8 cellular contexts compared by ENCODE assay signal in the genomic region with DNA sequence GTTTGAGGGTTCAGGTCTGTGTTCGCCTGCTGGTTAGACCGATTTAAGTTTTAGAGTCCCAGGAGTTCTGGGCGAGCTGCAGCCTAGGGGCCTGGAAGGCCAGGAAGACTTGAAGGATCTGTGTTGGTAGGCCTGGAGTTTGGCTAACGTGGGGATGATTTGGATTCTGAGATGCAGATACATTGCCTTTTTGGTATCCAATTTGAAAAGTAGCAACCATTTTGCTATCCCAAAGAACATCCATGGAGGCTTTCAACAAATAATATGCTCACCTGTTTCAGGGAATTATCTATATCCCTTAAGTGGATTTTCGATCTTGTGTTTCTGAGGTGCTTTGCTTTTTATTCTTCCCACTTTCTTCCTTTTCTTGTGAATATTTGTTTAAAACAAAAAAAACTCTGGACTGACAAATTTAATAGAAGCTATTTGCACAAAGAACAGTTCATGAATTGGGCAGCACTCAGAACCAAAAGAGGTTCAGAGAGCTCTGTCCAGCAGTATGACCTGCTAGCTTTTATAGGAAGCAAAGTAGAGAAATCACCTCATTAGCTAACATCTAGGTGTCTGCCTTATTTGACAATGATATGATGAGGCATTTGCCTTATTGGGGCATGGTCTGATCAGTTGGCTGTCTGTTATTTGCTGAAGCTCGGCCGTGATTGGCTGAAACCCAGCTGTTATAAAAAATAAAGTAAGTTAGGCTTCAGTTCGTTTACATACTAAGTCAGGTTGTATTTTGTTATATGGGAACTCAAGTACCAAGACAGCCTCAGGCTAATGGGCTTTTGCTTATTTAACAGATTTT. TPM values are rescaled to one million over a fixed set of nuclear protein-coding genes. Genes with fewer than 3 reads are reported as not detected.
DNase-seq lines count a peak whose midpoint lies in the region; ATAC-seq, FAIRE-seq and TF ChIP-seq lines count a peak whose summit lies in the region.
"Had no signal": no experiment of that assay in that cellular context is flagged by ENCODE, and none has a peak within 500 bp of the region (broad histone marks: within the 10 kb centered on the region; RNA-seq: fewer than 3 reads in every experiment).

No MANE protein-coding gene starts in this region.

- H3K27ac Mint-ChIP-seq in HFFc6 (peak overlapping the region; percentile 98), glutamatergic neuron (ENCODE audit: unreplicated experiment) (peak overlapping the region; percentile 68)
- H3K27ac Mint-ChIP-seq in stimulated activated effector memory CD8-positive, alpha-beta T cell treated with anti-CD3 and anti-CD28 coated beads, Interleukin-12 subunit alpha, Interleukin-12 subunit beta, amount 100 ng/mL, for 72 hours: peak overlapping the region; percentile 97

- no peak for FAIRE-seq in GM12892 (lab: Jason Lieb, UNC)

- H3K36me3 Mint-ChIP-seq in HFFc6 (ENCODE audit: low read depth) (peaks cover 31% of the 10 kb centered on the region), glutamatergic neuron (ENCODE audit: unreplicated experiment) (no peaks in the 10 kb centered on the region)
- H3K36me3 Mint-ChIP-seq in stimulated activated effector memory CD8-positive, alpha-beta T cell treated with anti-CD3 and anti-CD28 coated beads, Interleukin-12 subunit alpha, Interleukin-12 subunit beta, amount 100 ng/mL, for 72 hours: peaks cover 35% of the 10 kb centered on the region

- no peak for TF ChIP-seq POLR2A in GM12892 (IDR thresholded peaks at IDR 0.05; ENCODE audit: low read depth, low read length)

- H3K27me3 Mint-ChIP-seq in HFFc6 (ENCODE audit: insufficient read depth) (peaks cover 3% of the 10 kb centered on the region), glutamatergic neuron (ENCODE audit: unreplicated experiment) (peaks cover 8% of the 10 kb centered on the region)

- peak overlapping the region; percentile 99 for H3K4me3 Mint-ChIP-seq in HFFc6
- peak overlapping the region; percentile 90 for H3K4me3 Mint-ChIP-seq in glutamatergic neuron (ENCODE audit: unreplicated experiment)
- peak overlapping the region; percentile 93 for H3K4me3 Mint-ChIP-seq in stimulated activated effector memory CD8-positive, alpha-beta T cell treated with anti-CD3 and anti-CD28 coated beads, Interleukin-12 subunit alpha, Interleukin-12 subunit beta, amount 100 ng/mL, for 72 hours

- ATAC-seq in stimulated activated effector memory CD8-positive, alpha-beta T cell treated with anti-CD3 and anti-CD28 coated beads, Interleukin-12 subunit alpha, Interleukin-12 subunit beta, amount 100 ng/mL, for 72 hours: no peak
- ATAC-seq in GM21515 (IDR thresholded peaks at IDR 0.05; ENCODE audit: unreplicated experiment): no peak

- TF ChIP-seq CTCF in HFFc6 (IDR thresholded peaks at IDR 0.05) (no peak), WI38 (IDR thresholded peaks at IDR 0.05; ENCODE audit: low read depth, low read length) (no peak), glutamatergic neuron (IDR thresholded peaks at IDR 0.05; ENCODE audit: partially characterized antibody, unreplicated experiment) (no peak)

- peaks cover 9% of the 10 kb centered on the region for H3K9me3 Mint-ChIP-seq in HFFc6
- no peaks in the 10 kb centered on the region for H3K9me3 Mint-ChIP-seq in glutamatergic neuron (ENCODE audit: unreplicated experiment)
- no peaks in the 10 kb centered on the region for H3K9me3 Mint-ChIP-seq in stimulated activated effector memory CD8-positive, alpha-beta T cell treated with anti-CD3 and anti-CD28 coated beads, Interleukin-12 subunit alpha, Interleukin-12 subunit beta, amount 100 ng/mL, for 72 hours

- H3K4me1 Mint-ChIP-seq in HFFc6 (ENCODE audit: low read depth) (peaks cover 43% of the 10 kb centered on the region), glutamatergic neuron (ENCODE audit: low read depth, unreplicated experiment) (peaks cover 5% of the 10 kb centered on the region)
- peaks cover 44% of the 10 kb centered on the region for H3K4me1 Mint-ChIP-seq in stimulated activated effector memory CD8-positive, alpha-beta T cell treated with anti-CD3 and anti-CD28 coated beads, Interleukin-12 subunit alpha, Interleukin-12 subunit beta, amount 100 ng/mL, for 72 hours

- peak overlapping the region; percentile 90 for H3K4me3 ChIP-seq in WI38 (ENCODE audit: low read depth, low read length)

- DNase-seq in HFFc6 (no peak), glutamatergic neuron (no peak), GM12892 (ENCODE audit: insufficient read length) (no peak), foreskin melanocyte (no peak)
- peak in 1 of 2 donors; percentile 44 for DNase-seq in stimulated activated effector memory CD8-positive, alpha-beta T cell treated with anti-CD3 and anti-CD28 coated beads, Interleukin-12 subunit alpha, Interleukin-12 subunit beta, amount 100 ng/mL, for 72 hours (ENCODE audit: low spot score in 2 of 2)

RNA-seq across cellular contexts. Expression of a gene that starts 0.7 kb away (rescaled TPM):
- 10 to 100 TPM; 22.0 to 24.6 (median 22.9) TPM for total RNA-seq in HFFc6 (2021; fragmentation: NEBNext Ultra II Directional; extraction: Animal tissue kit (Norgen Biotek cat#: 25700))
- 13.7 TPM for total RNA-seq in glutamatergic neuron (ENCODE audit: unreplicated experiment)
- 18.8 TPM for polyA plus RNA-seq in GM12892 (2012; ENCODE audit: missing spikeins)

RNA-seq across cellular contexts. Expression of a gene that starts 9.4 kb away (rescaled TPM):
- total RNA-seq in HFFc6 (2021; fragmentation: NEBNext Ultra II Directional; extraction: Animal tissue kit (Norgen Biotek cat#: 25700)): not detected
- total RNA-seq in glutamatergic neuron (ENCODE audit: unreplicated experiment): not detected
- 0.66 TPM for polyA plus RNA-seq in GM12892 (2012; ENCODE audit: missing spikeins)
- total RNA-seq: NCI-H460 had no signal

RNA-seq across cellular contexts. Expression of a gene that starts 43.2 kb away (rescaled TPM):
- not detected for total RNA-seq in HFFc6 (2021; fragmentation: NEBNext Ultra II Directional; extraction: Animal tissue kit (Norgen Biotek cat#: 25700))
- 0.39 TPM for total RNA-seq in glutamatergic neuron (ENCODE audit: unreplicated experiment)
- not detected for polyA plus RNA-seq in GM12892 (2012; ENCODE audit: missing spikeins)

RNA-seq across cellular contexts. Expression of a gene that starts 55.8 kb away (rescaled TPM):
- not detected for total RNA-seq in HFFc6 (2021; fragmentation: NEBNext Ultra II Directional; extraction: Animal tissue kit (Norgen Biotek cat#: 25700))
- total RNA-seq in glutamatergic neuron (ENCODE audit: unreplicated experiment): 0.44 TPM
- polyA plus RNA-seq in GM12892 (2012; ENCODE audit: missing spikeins): not detected
- total RNA-seq: NCI-H460 had no signal
